In the genomic region with DNA sequence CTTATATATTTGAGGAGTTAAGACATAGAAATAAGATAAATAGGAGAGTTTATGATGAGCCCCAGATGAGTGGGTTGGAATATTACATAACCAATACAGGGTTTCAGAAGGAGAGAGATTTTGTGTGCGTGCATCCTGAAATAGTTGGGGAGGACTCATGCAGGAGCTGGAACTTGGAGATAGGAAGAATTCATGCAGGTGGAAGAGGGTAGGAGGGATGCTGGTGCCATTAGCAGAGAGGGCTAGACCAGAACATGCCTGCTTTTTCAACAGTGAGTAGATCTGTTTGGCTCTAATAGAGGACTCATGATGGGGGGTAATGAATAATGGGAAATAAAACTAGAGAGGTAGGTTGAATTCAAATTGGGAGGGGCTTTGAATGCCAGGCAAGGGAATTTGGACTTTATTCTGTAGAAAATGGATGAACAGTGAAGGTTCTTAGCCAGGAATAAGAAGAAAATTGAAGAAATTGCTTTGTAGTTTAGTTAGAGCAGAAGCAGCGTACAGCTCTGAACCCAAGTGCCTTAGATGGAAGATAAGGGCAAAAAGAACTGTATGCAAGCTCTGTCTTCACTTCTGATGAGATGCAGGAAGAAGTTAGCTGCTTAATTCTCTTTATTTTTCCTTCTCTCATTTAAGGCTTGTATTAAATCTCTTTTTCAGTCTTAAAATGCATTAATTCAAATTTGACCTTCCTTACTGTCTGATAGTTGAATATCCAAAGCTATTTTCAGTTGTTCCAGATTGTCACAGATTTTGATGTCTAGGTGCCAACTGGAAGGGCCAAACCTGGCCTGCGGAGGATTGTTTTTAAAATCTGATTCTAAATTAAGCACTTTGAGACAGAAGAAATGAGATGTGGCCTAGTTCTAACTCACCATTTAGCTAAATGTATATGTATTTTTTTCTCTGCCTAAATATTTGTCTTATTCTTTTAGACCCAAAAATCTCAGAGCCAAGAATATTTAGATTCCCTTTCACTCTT, we compare ENCODE assay signal across 21 cellular contexts.
"Had no signal": no experiment of that assay in that cellular context is flagged by ENCODE, and none has a peak within 500 bp of the region (broad histone marks: within the 10 kb centered on the region; RNA-seq: fewer than 3 reads in every experiment).

No MANE protein-coding gene starts in this region.

- H3K4me3 Mint-ChIP-seq: activated naive CD4-positive, alpha-beta T cell treated with anti-CD3 and anti-CD28 coated beads, Interleukin-2, amount 10 ng/mL, durations not matched to agents 7 days and 5 days; activated naive CD8-positive, alpha-beta T cell treated with anti-CD3 and anti-CD28 coated beads, Interleukin-2, amount 50 U/mL, for 24 hours; nephron progenitor cell; T-helper 17 cell had no signal

- H3K9me3 ChIP-seq: colonic mucosa, sigmoid colon, tibial artery, uterus had no signal

- H3K36me3 ChIP-seq: colonic mucosa, sigmoid colon, spleen, tibial artery, uterus had no signal

- H3K27me3 Mint-ChIP-seq: activated naive CD8-positive, alpha-beta T cell treated with anti-CD3 and anti-CD28 coated beads, Interleukin-2, amount 50 U/mL, for 24 hours; T-helper 17 cell had no signal

- DNase-seq: activated CD4-positive, alpha-beta T cell treated with anti-CD3 and anti-CD28 coated beads for 4 hours; activated CD4-positive, alpha-beta T cell treated with anti-CD3 and anti-CD28 coated beads, Interleukin-2, amount 50 U/mL, for 48 hours; activated CD4-positive, CD25-positive, alpha-beta regulatory T cell; activated effector memory CD4-positive, alpha-beta T cell treated with anti-CD3 and anti-CD28 coated beads, Interleukin-2, amount 50 U/mL, for 16 hours; activated naive CD4-positive, alpha-beta T cell treated with anti-CD3 and anti-CD28 coated beads, Interleukin-2, amount 10 ng/mL, durations not matched to agents 7 days and 5 days; activated naive CD8-positive, alpha-beta T cell treated with anti-CD3 and anti-CD28 coated beads, Interleukin-2, amount 50 U/mL, for 24 hours; colonic mucosa; kidney glomerular epithelial cell; midbrain; nephron progenitor cell; nucleus accumbens; sigmoid colon; spleen; stimulated activated CD4-positive, alpha-beta T cell treated with anti-CD3 and anti-CD28 coated beads, Interleukin-4, amount 100 ng/mL, for 1 hour; stimulated activated naive CD8-positive, alpha-beta T cell treated with anti-CD3 and anti-CD28 coated beads, Interleukin-15, Interleukin-2, amounts not matched to agents 100 U/mL and 50 U/mL, for 24 hours; SW 1271; T-helper 17 cell; tibial artery; uterus had no signal

- H3K27me3 ChIP-seq: colonic mucosa, sigmoid colon, spleen, tibial artery, uterus had no signal

- H3K4me3 ChIP-seq: colonic mucosa, sigmoid colon, SK-N-MC, spleen, tibial artery, uterus had no signal

- H3K27ac ChIP-seq: colonic mucosa, epithelial cell of prostate, SK-N-MC, spleen, tibial artery, uterus had no signal

- H3K36me3 Mint-ChIP-seq: activated naive CD4-positive, alpha-beta T cell treated with anti-CD3 and anti-CD28 coated beads, Interleukin-2, amount 10 ng/mL, durations not matched to agents 7 days and 5 days had no signal

- H3K9me3 Mint-ChIP-seq: activated naive CD4-positive, alpha-beta T cell treated with anti-CD3 and anti-CD28 coated beads, Interleukin-2, amount 10 ng/mL, durations not matched to agents 7 days and 5 days; activated naive CD8-positive, alpha-beta T cell treated with anti-CD3 and anti-CD28 coated beads, Interleukin-2, amount 50 U/mL, for 24 hours had no signal

- H3K4me1 ChIP-seq: colonic mucosa, sigmoid colon, uterus had no signal

- H3K27ac Mint-ChIP-seq: activated naive CD4-positive, alpha-beta T cell treated with anti-CD3 and anti-CD28 coated beads, Interleukin-2, amount 10 ng/mL, durations not matched to agents 7 days and 5 days; activated naive CD8-positive, alpha-beta T cell treated with anti-CD3 and anti-CD28 coated beads, Interleukin-2, amount 50 U/mL, for 24 hours; nephron progenitor cell; T-helper 17 cell had no signal
